Comparison of ENCODE assay signal across 8 cellular contexts in the genomic region with DNA sequence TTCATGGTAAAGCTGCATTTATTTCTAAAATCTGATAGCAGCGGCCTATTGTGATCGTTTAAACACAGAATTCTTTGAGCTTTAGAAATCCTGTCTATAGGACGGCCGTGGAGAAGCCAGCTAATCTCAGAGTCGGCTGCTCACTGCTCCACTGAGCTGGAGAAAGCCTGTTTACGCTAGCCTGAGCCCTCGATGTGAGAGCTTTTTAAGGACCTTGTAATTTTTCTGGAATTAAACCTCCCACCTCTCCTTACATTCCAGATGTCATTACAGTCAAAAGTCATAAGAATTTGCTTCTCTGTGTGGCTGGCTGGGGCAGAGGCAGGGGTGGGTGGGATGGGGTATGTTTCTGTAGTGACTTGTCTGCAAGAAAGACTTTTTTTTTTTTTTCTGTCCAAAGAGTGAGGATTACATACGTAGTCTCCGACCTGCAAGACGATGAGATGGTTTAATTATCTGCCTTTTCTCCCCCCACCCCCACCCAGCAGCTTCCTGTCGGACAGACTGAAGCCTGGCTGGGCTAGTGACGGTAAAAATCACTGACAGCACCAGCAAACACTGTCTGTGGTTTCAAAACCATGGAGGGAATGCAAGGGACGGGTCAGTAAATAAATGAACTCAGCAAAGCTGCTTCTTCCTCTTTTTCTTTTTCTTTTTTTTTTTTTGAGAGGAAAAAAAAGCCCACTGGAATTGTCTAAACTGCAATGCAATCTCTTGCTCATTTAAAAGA. TPM values are rescaled to one million over a fixed set of nuclear protein-coding genes. Genes with fewer than 3 reads are reported as not detected.
DNase-seq lines count a peak whose midpoint lies in the region; ATAC-seq and TF ChIP-seq lines count a peak whose summit lies in the region.

No MANE protein-coding gene starts in this region.

- H3K4me2 ChIP-seq in trophoblast cell (ENCODE audit: low read length) = peak overlapping the region; percentile 48

- H3K18ac ChIP-seq in trophoblast cell (ENCODE audit: low read length) = no peak overlapping the region

- DNase-seq in GM13976 (ENCODE audit: low spot score) (peak; percentile 61), RPMI8226 (peak; percentile 82), fibroblast of gingiva (ENCODE audit: low read depth) (peak; percentile 92), trophoblast cell (peak in 1 of 2 donors; percentile 32)

- H3K9ac ChIP-seq in trophoblast cell (ENCODE audit: low read length) = no peak overlapping the region

- WGBS in trophoblast cell (ENCODE audit: extremely low coverage, insufficient coverage, insufficient read length) = no CpG with 5 or more reads among the region's 13 CpGs

- H2AK5ac ChIP-seq in trophoblast cell (ENCODE audit: low read length) = no peak overlapping the region

- no peaks in the 10 kb centered on the region for H3K36me3 ChIP-seq in trophoblast cell (ENCODE audit: control insufficient read depth in 1 of 2, insufficient read depth in 2 of 2, low read length in 2 of 2)

- no peak overlapping the region for H2AFZ ChIP-seq in trophoblast cell (ENCODE audit: insufficient read depth, low read length, poor library complexity)

- H3K79me1 ChIP-seq in trophoblast cell (ENCODE audit: low read length) = peaks cover 19% of the 10 kb centered on the region

- no peak overlapping the region for H3K23ac ChIP-seq in trophoblast cell (ENCODE audit: low read length)

- H4K8ac ChIP-seq in trophoblast cell (ENCODE audit: low read depth, low read length) = no peak overlapping the region

- in situ Hi-C loops in GM13976 (cut with MboI; ENCODE audit: low sequenced_read_pairs, unreplicated experiment) = no loop called here

- H4K91ac ChIP-seq in trophoblast cell (ENCODE audit: low read depth, low read length) = peak overlapping the region; percentile 82

- ATAC-seq in GM21528 (IDR thresholded peaks at IDR 0.05; ENCODE audit: low FRiP score, unreplicated experiment) (no peak), GM19395 (IDR thresholded peaks at IDR 0.05; ENCODE audit: unreplicated experiment) (no peak), HG02938 (IDR thresholded peaks at IDR 0.05; ENCODE audit: unreplicated experiment) (no peak), GM19328 (IDR thresholded peaks at IDR 0.05; ENCODE audit: unreplicated experiment) (no peak)

- no peak overlapping the region for H4K12ac ChIP-seq in trophoblast cell (ENCODE audit: low read depth, low read length)

- peaks cover 2% of the 10 kb centered on the region for H3K79me2 ChIP-seq in trophoblast cell (ENCODE audit: control insufficient read depth, insufficient read depth, low read length, poor library complexity)

- peak overlapping the region; percentile 67 for H2BK120ac ChIP-seq in trophoblast cell (ENCODE audit: insufficient read depth, low read length, poor library complexity)

- H3K4me3 ChIP-seq in trophoblast cell (ENCODE audit: low read depth, low read length) = no peak overlapping the region

- H3K27me3 ChIP-seq in trophoblast cell (ENCODE audit: insufficient read depth, low read length) = no peaks in the 10 kb centered on the region

- TF ChIP-seq CTCF in GM13976 (IDR thresholded peaks at IDR 0.05; ENCODE audit: borderline replicate concordance, control extremely low read depth, extremely low read depth, insufficient read depth, missing control alignments) = no peak

- H3K14ac ChIP-seq in trophoblast cell (ENCODE audit: low read length) = no peak overlapping the region

- peak overlapping the region; percentile 72 for H2BK12ac ChIP-seq in trophoblast cell (ENCODE audit: low read length)

- no peak overlapping the region for H3K4ac ChIP-seq in trophoblast cell (ENCODE audit: low read depth, low read length)

- H3K4me1 ChIP-seq in trophoblast cell (ENCODE audit: control insufficient read depth in 1 of 2, insufficient read depth in 2 of 2, low read length in 2 of 2) = peaks cover 31 to 38% of the 10 kb centered on the region in 2 experiments

- no peaks in the 10 kb centered on the region for H3K9me3 ChIP-seq in trophoblast cell (ENCODE audit: insufficient read depth, low read depth, low read length)

- peak overlapping the region; percentile 77 for H2BK5ac ChIP-seq in trophoblast cell (ENCODE audit: low read depth, low read length, poor library complexity)

- peak overlapping the region; percentile 82 for H3K27ac ChIP-seq in trophoblast cell (ENCODE audit: low read depth, low read length)

RNA-seq across cellular contexts. Expression of gene TRIM8, which starts 31.8 kb away (rescaled TPM):
- polyA plus RNA-seq in trophoblast cell (2013) = 36.7 and 37.2 TPM in 2 replicates

RNA-seq across cellular contexts. Expression of gene ARL3, which starts 38.1 kb away (rescaled TPM):
- 16.3 and 18.0 TPM in 2 replicates for polyA plus RNA-seq in trophoblast cell (2013)

RNA-seq across cellular contexts. Expression of gene SFXN2, which starts 38.4 kb away (rescaled TPM):
- polyA plus RNA-seq in trophoblast cell (2013) = 9.0 and 9.4 TPM in 2 replicates
